In the genomic region with DNA sequence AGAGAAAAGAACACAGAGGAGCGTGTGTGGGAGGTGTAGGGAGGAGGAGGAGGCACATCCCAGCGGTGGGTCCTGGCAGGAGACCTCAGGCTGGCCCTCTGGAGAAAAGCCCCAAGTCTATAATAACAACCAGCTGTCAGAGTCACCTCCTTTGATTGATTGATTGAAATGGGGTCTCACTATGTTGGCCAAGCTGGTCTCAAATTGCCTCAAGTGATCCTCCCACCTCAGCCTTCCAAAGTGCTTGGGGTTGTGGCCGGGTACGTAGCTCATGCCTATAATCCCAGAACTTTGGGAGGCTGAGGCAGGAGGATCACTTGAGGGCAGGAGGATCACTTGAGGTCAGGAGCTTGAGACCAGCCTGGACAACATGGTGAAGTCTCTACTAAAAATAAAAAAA, we compare ENCODE assay signal across 12 cellular contexts.
DNase-seq lines count a peak whose midpoint lies in the region; ATAC-seq and TF ChIP-seq lines count a peak whose summit lies in the region.
"Had no signal": no experiment of that assay in that cellular context is flagged by ENCODE, and none has a peak within 500 bp of the region (broad histone marks: within the 10 kb centered on the region; RNA-seq: fewer than 3 reads in every experiment).

No MANE protein-coding gene starts in this region.

- H3K9me3 ChIP-seq in PC-9 (ENCODE audit: insufficient read depth, low read depth) (no peaks in the 10 kb centered on the region), adrenal gland (replicated peaks in 1 of 3) (no peaks in the 10 kb centered on the region)
- H3K9me3 ChIP-seq: tibial nerve had no signal

- intact Hi-C loops in PC-9 (cut with micrococcal nuclease; ENCODE audit: unreplicated experiment): loop anchor here (1.0 kb wide), 1 partner anchor 133 kb away; the partner anchor contains the start of gene EEPD1
- intact Hi-C loops in dorsolateral prefrontal cortex (cut with DNase I): loop anchor here (5.0 to 10.0 kb wide), 2 partner anchors 79 to 82 kb away; no protein-coding TSS in a partner anchor
- intact Hi-C loops in adrenal gland (cut with DNase I): no loop called here

- 0 out of 2 replicates have a peak, but pooled peaks cover 12% of the 10 kb centered on the region for H3K36me3 ChIP-seq in PC-9 (ENCODE audit: low read depth)
- no peaks in the 10 kb centered on the region for H3K36me3 ChIP-seq in adrenal gland (replicated peaks in 1 of 2)

- H3K4me3 ChIP-seq in PC-9: no peak overlapping the region
- H3K4me3 ChIP-seq in dorsolateral prefrontal cortex: no peak overlapping the region
- no peak overlapping the region for H3K4me3 ChIP-seq in adrenal gland
- H3K4me3 ChIP-seq: tibial nerve had no signal

- TF ChIP-seq CTCF in PC-9 (conservative IDR thresholded peaks at IDR 0.05) (no peak), dorsolateral prefrontal cortex (IDR thresholded peaks at IDR 0.05 in 54 of 56, conservative IDR thresholded peaks at IDR 0.05 in 2 of 56; ENCODE audit: low read depth in 1 of 56, partially characterized antibody in 56 of 56) (no peak), adrenal gland (IDR thresholded peaks at IDR 0.05) (no peak)

- H3K27ac Mint-ChIP-seq in activated T-cell treated with anti-CD3 and anti-CD28 coated beads, Interleukin-2, amount 50 U/mL, for 24 hours: peak overlapping the region; percentile 94
- H3K27ac Mint-ChIP-seq in stimulated activated effector memory CD8-positive, alpha-beta T cell treated with anti-CD3 and anti-CD28 coated beads, Interleukin-12 subunit alpha, Interleukin-12 subunit beta, amount 100 ng/mL, for 72 hours: peak overlapping the region; percentile 97

- no TSS peak for BruUV-seq in PC-9 (replicated peaks; lab: Mats Ljungman, UMichigan)

- H3F3A ChIP-seq in PC-9 (ENCODE audit: insufficient read depth, low read depth): peaks cover 61% of the 10 kb centered on the region

- peak overlapping the region; percentile 76 for H3K27ac ChIP-seq in PC-9
- H3K27ac ChIP-seq in dorsolateral prefrontal cortex: peak overlapping the region in 44 of 59 donors; percentile 1 to 99 (median 82)
- no peak overlapping the region for H3K27ac ChIP-seq in adrenal gland

- H3K4me3 Mint-ChIP-seq in activated T-cell treated with anti-CD3 and anti-CD28 coated beads, Interleukin-2, amount 50 U/mL, for 24 hours: peak overlapping the region; percentile 42
- peak overlapping the region; percentile 71 for H3K4me3 Mint-ChIP-seq in stimulated activated effector memory CD8-positive, alpha-beta T cell treated with anti-CD3 and anti-CD28 coated beads, Interleukin-12 subunit alpha, Interleukin-12 subunit beta, amount 100 ng/mL, for 72 hours

- peaks cover 78% of the 10 kb centered on the region for H3K4me1 Mint-ChIP-seq in activated T-cell treated with anti-CD3 and anti-CD28 coated beads, Interleukin-2, amount 50 U/mL, for 24 hours (ENCODE audit: low read depth)
- peaks cover 63% of the 10 kb centered on the region for H3K4me1 Mint-ChIP-seq in stimulated activated effector memory CD8-positive, alpha-beta T cell treated with anti-CD3 and anti-CD28 coated beads, Interleukin-12 subunit alpha, Interleukin-12 subunit beta, amount 100 ng/mL, for 72 hours

- H3K36me3 Mint-ChIP-seq in activated T-cell treated with anti-CD3 and anti-CD28 coated beads, Interleukin-2, amount 50 U/mL, for 24 hours (ENCODE audit: low read depth): no peaks in the 10 kb centered on the region
- H3K36me3 Mint-ChIP-seq in stimulated activated effector memory CD8-positive, alpha-beta T cell treated with anti-CD3 and anti-CD28 coated beads, Interleukin-12 subunit alpha, Interleukin-12 subunit beta, amount 100 ng/mL, for 72 hours: peaks cover 10% of the 10 kb centered on the region

- H3K4me1 ChIP-seq in PC-9 (replicated peaks; ENCODE audit: insufficient read depth) (peaks cover 85% of the 10 kb centered on the region), adrenal gland (replicated peaks in 1 of 2) (peaks cover 4 to 10% of the 10 kb centered on the region in 2 donors)

- H3K79me2 ChIP-seq in PC-9 (ENCODE audit: low read depth): peaks cover 15% of the 10 kb centered on the region; the same call in 1 of the 2 replicates

- no peak for DNase-seq in activated T-cell treated with anti-CD3 and anti-CD28 coated beads, Interleukin-2, amount 50 U/mL, for 24 hours
- no peak for DNase-seq in activated T-cell treated with anti-CD3 and anti-CD28 coated beads, Interleukin-2, amount 50 U/mL, for 1 hour
- no peak for DNase-seq in PC-9
- DNase-seq in dorsolateral prefrontal cortex: peak in 1 of 10 donors; percentile 10
- DNase-seq in stimulated activated effector memory CD8-positive, alpha-beta T cell treated with anti-CD3 and anti-CD28 coated beads, Interleukin-12 subunit alpha, Interleukin-12 subunit beta, amount 100 ng/mL, for 72 hours (ENCODE audit: low spot score in 2 of 2): no peak
- no peak for DNase-seq in adrenal gland
- no peak for DNase-seq in NCI-H2171 (lab: John Stamatoyannopoulos, UW)
- no peak for DNase-seq in NCI-H748 treated with DMSO at 0.1 percent for 48 hours (lab: John Stamatoyannopoulos, UW)
- DNase-seq: ACHN, hippocampal formation, mesenchymal stem cell had no signal

- no peaks in the 10 kb centered on the region for H3K27me3 ChIP-seq in PC-9 (ENCODE audit: insufficient read depth, low read depth)
- H3K27me3 ChIP-seq in dorsolateral prefrontal cortex: no peaks in the 10 kb centered on the region
- H3K27me3 ChIP-seq in adrenal gland: no peaks in the 10 kb centered on the region
- H3K27me3 ChIP-seq: tibial nerve had no signal

- no peak for TF ChIP-seq POLR2A in adrenal gland (IDR thresholded peaks at IDR 0.05)

- H4K20me1 ChIP-seq in PC-9 (ENCODE audit: insufficient read depth): no peaks in the 10 kb centered on the region

- H3K27me3 Mint-ChIP-seq in activated T-cell treated with anti-CD3 and anti-CD28 coated beads, Interleukin-2, amount 50 U/mL, for 24 hours: no peaks in the 10 kb centered on the region

- CTCF ChIA-PET in PC-9 (lab: Charles Lee): interaction anchor here (0.6 kb wide), 1 partner anchor 13 kb away, joined by 3 read pairs; no protein-coding TSS in a partner anchor

- H3K4me2 ChIP-seq in PC-9: peak overlapping the region; percentile 67

- H3K9me2 ChIP-seq in PC-9 (ENCODE audit: insufficient read depth): no peaks in the 10 kb centered on the region

- WGBS in adrenal gland, 4 donors: 95 to 100% (median 98%) methylated on average over 2 to 4 of the region's 4 CpGs

- no peak overlapping the region for H2AFZ ChIP-seq in PC-9

- POLR2A ChIA-PET in PC-9 (lab: Charles Lee; ENCODE audit: unreplicated experiment): no interaction called here

- H3K9me3 Mint-ChIP-seq in activated T-cell treated with anti-CD3 and anti-CD28 coated beads, Interleukin-2, amount 50 U/mL, for 24 hours: no peaks in the 10 kb centered on the region
- H3K9me3 Mint-ChIP-seq in stimulated activated effector memory CD8-positive, alpha-beta T cell treated with anti-CD3 and anti-CD28 coated beads, Interleukin-12 subunit alpha, Interleukin-12 subunit beta, amount 100 ng/mL, for 72 hours: no peaks in the 10 kb centered on the region

- ATAC-seq in stimulated activated effector memory CD8-positive, alpha-beta T cell treated with anti-CD3 and anti-CD28 coated beads, Interleukin-12 subunit alpha, Interleukin-12 subunit beta, amount 100 ng/mL, for 72 hours: no peak

Comparison
In these comparisons a context has a peak if more than half of its experiments do, and no peak if none do; other contexts are left out.
1. H3K27ac ChIP-seq: peak in PC-9 (single experiment) and dorsolateral prefrontal cortex (44 of 59); none in adrenal gland (0 of 5).
2. intact Hi-C loops: an anchor here in PC-9 (1.0 kb wide) and dorsolateral prefrontal cortex (5.0 to 10.0 kb wide); none called in adrenal gland.